1 cellular context compared by ENCODE assay signal in genomic region chr2:111169268-111169667, GRCh38.
TF ChIP-seq lines count a peak whose summit lies in the region.

No MANE protein-coding gene starts in this region.

TF ChIP-seq in K562, 482 proteins besides CTCF, POLR2A, EP300 and RAD21 (continued from another document):
- TF ChIP-seq, protein P1, sequence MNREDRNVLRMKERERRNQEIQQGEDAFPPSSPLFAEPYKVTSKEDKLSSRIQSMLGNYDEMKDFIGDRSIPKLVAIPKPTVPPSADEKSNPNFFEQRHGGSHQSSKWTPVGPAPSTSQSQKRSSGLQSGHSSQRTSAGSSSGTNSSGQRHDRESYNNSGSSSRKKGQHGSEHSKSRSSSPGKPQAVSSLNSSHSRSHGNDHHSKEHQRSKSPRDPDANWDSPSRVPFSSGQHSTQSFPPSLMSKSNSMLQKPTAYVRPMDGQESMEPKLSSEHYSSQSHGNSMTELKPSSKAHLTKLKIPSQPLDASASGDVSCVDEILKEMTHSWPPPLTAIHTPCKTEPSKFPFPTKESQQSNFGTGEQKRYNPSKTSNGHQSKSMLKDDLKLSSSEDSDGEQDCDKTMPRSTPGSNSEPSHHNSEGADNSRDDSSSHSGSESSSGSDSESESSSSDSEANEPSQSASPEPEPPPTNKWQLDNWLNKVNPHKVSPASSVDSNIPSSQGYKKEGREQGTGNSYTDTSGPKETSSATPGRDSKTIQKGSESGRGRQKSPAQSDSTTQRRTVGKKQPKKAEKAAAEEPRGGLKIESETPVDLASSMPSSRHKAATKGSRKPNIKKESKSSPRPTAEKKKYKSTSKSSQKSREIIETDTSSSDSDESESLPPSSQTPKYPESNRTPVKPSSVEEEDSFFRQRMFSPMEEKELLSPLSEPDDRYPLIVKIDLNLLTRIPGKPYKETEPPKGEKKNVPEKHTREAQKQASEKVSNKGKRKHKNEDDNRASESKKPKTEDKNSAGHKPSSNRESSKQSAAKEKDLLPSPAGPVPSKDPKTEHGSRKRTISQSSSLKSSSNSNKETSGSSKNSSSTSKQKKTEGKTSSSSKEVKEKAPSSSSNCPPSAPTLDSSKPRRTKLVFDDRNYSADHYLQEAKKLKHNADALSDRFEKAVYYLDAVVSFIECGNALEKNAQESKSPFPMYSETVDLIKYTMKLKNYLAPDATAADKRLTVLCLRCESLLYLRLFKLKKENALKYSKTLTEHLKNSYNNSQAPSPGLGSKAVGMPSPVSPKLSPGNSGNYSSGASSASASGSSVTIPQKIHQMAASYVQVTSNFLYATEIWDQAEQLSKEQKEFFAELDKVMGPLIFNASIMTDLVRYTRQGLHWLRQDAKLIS (CRISPR knock-in tag; IDR thresholded peaks at IDR 0.05): no peak
- TF ChIP-seq POU5F1 (IDR thresholded peaks at IDR 0.05; ENCODE audit: borderline replicate concordance, low read depth, low read length, partially characterized antibody) (no peak), YBX1 (IDR thresholded peaks at IDR 0.05) (no peak), EGR1 (conservative IDR thresholded peaks at IDR 0.05) (no peak), NFRKB (IDR thresholded peaks at IDR 0.05; ENCODE audit: low read depth) (no peak), YY1 (IDR thresholded peaks at IDR 0.05; ENCODE audit: borderline replicate concordance in 1 of 3, control insufficient read depth in 1 of 3, extremely low read depth in 1 of 3, insufficient read depth in 3 of 3, insufficient read length in 1 of 3, insufficient replicate concordance in 2 of 3, low read depth in 1 of 3, low read length in 2 of 3) (no peak), MXI1 (IDR thresholded peaks at IDR 0.05; ENCODE audit: low read depth, low read length) (no peak), HNRNPL (IDR thresholded peaks at IDR 0.05; ENCODE audit: low read depth, low read length) (no peak), GTF2E2 (tag; IDR thresholded peaks at IDR 0.05) (no peak)
- TF ChIP-seq, protein P2, sequence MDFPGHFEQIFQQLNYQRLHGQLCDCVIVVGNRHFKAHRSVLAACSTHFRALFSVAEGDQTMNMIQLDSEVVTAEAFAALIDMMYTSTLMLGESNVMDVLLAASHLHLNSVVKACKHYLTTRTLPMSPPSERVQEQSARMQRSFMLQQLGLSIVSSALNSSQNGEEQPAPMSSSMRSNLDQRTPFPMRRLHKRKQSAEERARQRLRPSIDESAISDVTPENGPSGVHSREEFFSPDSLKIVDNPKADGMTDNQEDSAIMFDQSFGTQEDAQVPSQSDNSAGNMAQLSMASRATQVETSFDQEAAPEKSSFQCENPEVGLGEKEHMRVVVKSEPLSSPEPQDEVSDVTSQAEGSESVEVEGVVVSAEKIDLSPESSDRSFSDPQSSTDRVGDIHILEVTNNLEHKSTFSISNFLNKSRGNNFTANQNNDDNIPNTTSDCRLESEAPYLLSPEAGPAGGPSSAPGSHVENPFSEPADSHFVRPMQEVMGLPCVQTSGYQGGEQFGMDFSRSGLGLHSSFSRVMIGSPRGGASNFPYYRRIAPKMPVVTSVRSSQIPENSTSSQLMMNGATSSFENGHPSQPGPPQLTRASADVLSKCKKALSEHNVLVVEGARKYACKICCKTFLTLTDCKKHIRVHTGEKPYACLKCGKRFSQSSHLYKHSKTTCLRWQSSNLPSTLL (IDR thresholded peaks at IDR 0.05): no peak
- TF ChIP-seq, protein P3, sequence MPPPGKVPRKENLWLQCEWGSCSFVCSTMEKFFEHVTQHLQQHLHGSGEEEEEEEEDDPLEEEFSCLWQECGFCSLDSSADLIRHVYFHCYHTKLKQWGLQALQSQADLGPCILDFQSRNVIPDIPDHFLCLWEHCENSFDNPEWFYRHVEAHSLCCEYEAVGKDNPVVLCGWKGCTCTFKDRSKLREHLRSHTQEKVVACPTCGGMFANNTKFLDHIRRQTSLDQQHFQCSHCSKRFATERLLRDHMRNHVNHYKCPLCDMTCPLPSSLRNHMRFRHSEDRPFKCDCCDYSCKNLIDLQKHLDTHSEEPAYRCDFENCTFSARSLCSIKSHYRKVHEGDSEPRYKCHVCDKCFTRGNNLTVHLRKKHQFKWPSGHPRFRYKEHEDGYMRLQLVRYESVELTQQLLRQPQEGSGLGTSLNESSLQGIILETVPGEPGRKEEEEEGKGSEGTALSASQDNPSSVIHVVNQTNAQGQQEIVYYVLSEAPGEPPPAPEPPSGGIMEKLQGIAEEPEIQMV (tag; conservative IDR thresholded peaks at IDR 0.05; ENCODE audit: low read depth): no peak
